ENCODE assay signal across 18 cellular contexts in genomic region chr7:47659664-47660462, GRCh38.
"Had no signal": no experiment of that assay in that cellular context is flagged by ENCODE, and none has a peak within 500 bp of the region (broad histone marks: within the 10 kb centered on the region; RNA-seq: fewer than 3 reads in every experiment).

No MANE protein-coding gene starts in this region.

- H3K9me3 Mint-ChIP-seq: activated CD4-positive, alpha-beta T cell treated with anti-CD3 and anti-CD28 coated beads, Interleukin-2, amount 10 ng/mL, durations not matched to agents 24 days and 14 days; activated CD8-positive, alpha-beta T cell treated with anti-CD3 and anti-CD28 coated beads for 36 hours; activated T-helper 2 cell treated with anti-CD3 and anti-CD28 coated beads, Interferon-gamma antibody, Interleukin-2, Interleukin-4, amounts not matched to agents 10 μg/mL and 5 μg/mL and 100 μg/mL, durations not matched to agents 14 hours and 24 hours and 36 hours; type B pancreatic cell had no signal

- H3K4me3 Mint-ChIP-seq: activated CD4-positive, alpha-beta T cell treated with anti-CD3 and anti-CD28 coated beads, Interleukin-2, amount 10 ng/mL, durations not matched to agents 24 days and 14 days; activated CD8-positive, alpha-beta T cell treated with anti-CD3 and anti-CD28 coated beads for 36 hours; type B pancreatic cell had no signal

- H3K4me3 ChIP-seq: ascending aorta, breast epithelium, gastrocnemius medialis, stomach had no signal

- H3K4me1 Mint-ChIP-seq: activated CD4-positive, alpha-beta T cell treated with anti-CD3 and anti-CD28 coated beads, Interleukin-2, amount 10 ng/mL, durations not matched to agents 24 days and 14 days had no signal

- H3K27me3 Mint-ChIP-seq: activated CD4-positive, alpha-beta T cell treated with anti-CD3 and anti-CD28 coated beads, Interleukin-2, amount 10 ng/mL, durations not matched to agents 24 days and 14 days; activated CD8-positive, alpha-beta T cell treated with anti-CD3 and anti-CD28 coated beads for 36 hours; type B pancreatic cell had no signal

- DNase-seq: activated CD4-positive, alpha-beta T cell treated with anti-CD3 and anti-CD28 coated beads, Interleukin-2, amount 10 ng/mL, durations not matched to agents 24 days and 14 days; activated CD8-positive, alpha-beta T cell treated with anti-CD3 and anti-CD28 coated beads for 36 hours; activated naive CD4-positive, alpha-beta T cell treated with Interleukin-2 at 50 U/mL for 16 hours; activated T-cell treated with anti-CD3 and anti-CD28 coated beads, Interleukin-2, amount 50 U/mL, for 1 hour; cerebellar nuclear complex; effector CD4-positive, alpha-beta T cell; gastrocnemius medialis; head of caudate nucleus; left ventricle myocardium superior; stimulated activated CD8-positive, alpha-beta memory T cell treated with anti-CD3 and anti-CD28 coated beads, Interleukin-4, amount 100 ng/mL, for 48 hours; stomach; T-helper 1 cell; T-helper 9 cell had no signal

- H3K4me1 ChIP-seq: breast epithelium, parathyroid adenoma, stomach had no signal

- H3K27ac ChIP-seq: ascending aorta, breast epithelium, gastrocnemius medialis, parathyroid adenoma, stomach had no signal

- H3K9me3 ChIP-seq: ascending aorta, breast epithelium, gastrocnemius medialis, stomach had no signal

- H3K36me3 ChIP-seq: ascending aorta, breast epithelium, gastrocnemius medialis, stomach had no signal

- H3K36me3 Mint-ChIP-seq: type B pancreatic cell had no signal

- H3K27me3 ChIP-seq: ascending aorta, breast epithelium, gastrocnemius medialis, stomach had no signal

- H3K27ac Mint-ChIP-seq: activated CD4-positive, alpha-beta T cell treated with anti-CD3 and anti-CD28 coated beads, Interleukin-2, amount 10 ng/mL, durations not matched to agents 24 days and 14 days; activated CD8-positive, alpha-beta T cell treated with anti-CD3 and anti-CD28 coated beads for 36 hours; activated T-helper 2 cell treated with anti-CD3 and anti-CD28 coated beads, Interferon-gamma antibody, Interleukin-2, Interleukin-4, amounts not matched to agents 10 μg/mL and 5 μg/mL and 100 μg/mL, durations not matched to agents 14 hours and 24 hours and 36 hours had no signal

- ATAC-seq: activated CD8-positive, alpha-beta T cell treated with anti-CD3 and anti-CD28 coated beads for 36 hours; gastrocnemius medialis; left ventricle myocardium superior had no signal
